In the genomic region with DNA sequence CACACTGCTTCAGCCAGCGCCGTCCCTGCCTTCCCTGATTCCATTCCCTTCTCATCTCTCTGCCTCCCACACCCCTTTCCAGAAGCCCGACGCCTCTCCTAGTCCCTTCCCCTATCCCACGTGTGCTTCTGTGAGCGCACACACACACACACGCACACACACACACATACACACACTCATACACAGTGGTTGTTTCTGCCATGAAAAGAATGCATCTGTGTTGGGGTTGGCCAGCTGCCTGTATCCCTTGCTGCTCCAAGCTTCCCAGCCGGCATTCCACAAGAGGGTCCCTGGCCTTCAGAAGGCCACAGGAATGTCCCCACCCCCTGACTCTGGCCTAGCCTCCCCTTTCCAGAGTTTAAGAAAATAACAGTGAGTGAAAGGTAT, we compare ENCODE assay signal across 10 cellular contexts. TPM values are rescaled to one million over a fixed set of nuclear protein-coding genes. Genes with fewer than 3 reads are reported as not detected.
DNase-seq lines count a peak whose midpoint lies in the region; ATAC-seq, FAIRE-seq and TF ChIP-seq lines count a peak whose summit lies in the region.
"Had no signal": no experiment of that assay in that cellular context is flagged by ENCODE, and none has a peak within 500 bp of the region (broad histone marks: within the 10 kb centered on the region; RNA-seq: fewer than 3 reads in every experiment).

No MANE protein-coding gene starts in this region.

- TF ChIP-seq CTCF in AG10803 (conservative IDR thresholded peaks at IDR 0.05; ENCODE audit: low read length), result no peak

- DNase-seq in AG10803 (ENCODE audit: low read depth) (peak; percentile 99), amniotic epithelial cell (ENCODE audit: low read depth) (peak; percentile 95), left cardiac atrium (peak; percentile 74), pulmonary artery endothelial cell (ENCODE audit: low read depth, low spot score) (peak; percentile 87), GM12892 (ENCODE audit: insufficient read length) (no peak)
- no peak for DNase-seq in activated CD4-positive, CD25-positive, alpha-beta regulatory T cell (lab: John Stamatoyannopoulos, UW)
- DNase-seq: activated CD8-positive, alpha-beta memory T cell treated with anti-CD3 and anti-CD28 coated beads, Interleukin-2, amount 10 ng/mL, durations not matched to agents 7 days and 5 days; CD4-positive, alpha-beta memory T cell had no signal

- intact Hi-C loops in left cardiac atrium (cut with DNase I), result no loop called here

- no peak for FAIRE-seq in GM12892 (lab: Jason Lieb, UNC)

- peak overlapping the region; percentile 29 for H3K4me3 ChIP-seq in AG10803 (ENCODE audit: low read length)

- ATAC-seq in left cardiac atrium (peak; percentile 74), GM18873 (IDR thresholded peaks at IDR 0.05; ENCODE audit: low FRiP score, unreplicated experiment) (no peak), HG03196 (IDR thresholded peaks at IDR 0.05; ENCODE audit: unreplicated experiment) (no peak)
- ATAC-seq: activated CD8-positive, alpha-beta memory T cell treated with anti-CD3 and anti-CD28 coated beads, Interleukin-2, amount 10 ng/mL, durations not matched to agents 7 days and 5 days had no signal

- no peak for TF ChIP-seq POLR2A in GM12892 (IDR thresholded peaks at IDR 0.05; ENCODE audit: low read depth, low read length)

RNA-seq across cellular contexts. Expression of a gene that starts 51.7 kb away (rescaled TPM):
- 10 to 100 TPM; 26.2 to 29.4 TPM for total RNA-seq in left cardiac atrium
- total RNA-seq in pulmonary artery endothelial cell, result 12.4 and 13.5 TPM in 2 replicates
- 0.13 TPM for polyA plus RNA-seq in GM12892 (2012; ENCODE audit: missing spikeins)

Comparison
In these comparisons a context has a peak if more than half of its experiments do, and no peak if none do; other contexts are left out.
1. DNase-seq: peak in AG10803 (single experiment), amniotic epithelial cell (single experiment), left cardiac atrium (single experiment) and pulmonary artery endothelial cell (single experiment); none in activated CD4-positive, CD25-positive, alpha-beta regulatory T cell (0 of 4) and GM12892 (single experiment).
2. ATAC-seq: peak in left cardiac atrium (2 of 2); none in GM18873 (single experiment) and HG03196 (single experiment).